ENCODE assay signal across 13 cellular contexts in genomic region chr6:22657341-22657985, GRCh38.
A peak's percentile ranks its signal among the peaks of the same experiment; 100 is the strongest.
DNase-seq lines count a peak whose midpoint lies in the region; TF ChIP-seq lines count a peak whose summit lies in the region.
"Had no signal": no experiment of that assay in that cellular context is flagged by ENCODE, and none has a peak within 500 bp of the region (broad histone marks: within the 10 kb centered on the region; RNA-seq: fewer than 3 reads in every experiment).

No MANE protein-coding gene starts in this region.

- peak overlapping the region; percentile 33 for H3K27ac ChIP-seq in left ventricle myocardium inferior (replicated peaks)
- peak overlapping the region; percentile 42 for H3K27ac ChIP-seq in temporal lobe (ENCODE audit: low read depth, low read length)
- H3K27ac ChIP-seq: A549 had no signal

- H3K9me3 ChIP-seq in left ventricle myocardium inferior (replicated peaks): no peaks in the 10 kb centered on the region
- H3K9me3 ChIP-seq: A549, SK-N-SH had no signal

- H3K27me3 ChIP-seq in left ventricle myocardium inferior (ENCODE audit: low read depth): no peaks in the 10 kb centered on the region

- intact Hi-C loops in left ventricle myocardium inferior (cut with micrococcal nuclease): no loop called here
- intact Hi-C loops in cardiac septum (cut with DNase I): loop anchor here (5.0 kb wide), 1 partner anchor 35 kb away; no protein-coding TSS in a partner anchor

- H3K4me1 ChIP-seq in left ventricle myocardium inferior: peaks cover 34% of the 10 kb centered on the region
- H3K4me1 ChIP-seq: A549 had no signal

- DNase-seq in left ventricle myocardium inferior (no peak), cardiac septum (ENCODE audit: low spot score) (no peak), NCI-H446 (lab: John Stamatoyannopoulos, UW) (peak; percentile 88 to 93), foreskin melanocyte (peak; percentile 99), NCI-H2227 (lab: John Stamatoyannopoulos, UW; ENCODE audit: unreplicated experiment) (no peak)
- DNase-seq in T-helper 2 cell treated with Interferon-gamma antibody and Interleukin-4, amounts not matched to agents 5 μg/mL and 100 μg/mL, for 36 hours (ENCODE audit: low spot score): no peak
- DNase-seq in stimulated activated naive CD4-positive, alpha-beta T cell treated with Interleukin-2 at 50 U/mL for 16 hours (lab: John Stamatoyannopoulos, UW): no peak
- DNase-seq: activated CD8-positive, alpha-beta T cell treated with anti-CD3 and anti-CD28 coated beads, Interleukin-2, amount 10 ng/mL, durations not matched to agents 7 days and 5 days; NCI-H2029; nephron progenitor cell; SK-N-SH had no signal

- no peak overlapping the region for H3K4me3 Mint-ChIP-seq in T-helper 2 cell treated with Interferon-gamma antibody and Interleukin-4, amounts not matched to agents 5 μg/mL and 100 μg/mL, for 36 hours
- H3K4me3 Mint-ChIP-seq: activated CD8-positive, alpha-beta T cell treated with anti-CD3 and anti-CD28 coated beads, Interleukin-2, amount 10 ng/mL, durations not matched to agents 7 days and 5 days; nephron progenitor cell had no signal

- no peak overlapping the region for H3K27ac Mint-ChIP-seq in T-helper 2 cell treated with Interferon-gamma antibody and Interleukin-4, amounts not matched to agents 5 μg/mL and 100 μg/mL, for 36 hours
- H3K27ac Mint-ChIP-seq: activated CD8-positive, alpha-beta T cell treated with anti-CD3 and anti-CD28 coated beads, Interleukin-2, amount 10 ng/mL, durations not matched to agents 7 days and 5 days; nephron progenitor cell had no signal

- no peaks in the 10 kb centered on the region for H3K9me3 Mint-ChIP-seq in T-helper 2 cell treated with Interferon-gamma antibody and Interleukin-4, amounts not matched to agents 5 μg/mL and 100 μg/mL, for 36 hours

- no peaks in the 10 kb centered on the region for H3K36me3 ChIP-seq in left ventricle myocardium inferior

- no peak overlapping the region for H3K4me3 ChIP-seq in left ventricle myocardium inferior
- H3K4me3 ChIP-seq: A549 had no signal

- H3K27me3 Mint-ChIP-seq in T-helper 2 cell treated with Interferon-gamma antibody and Interleukin-4, amounts not matched to agents 5 μg/mL and 100 μg/mL, for 36 hours (ENCODE audit: low read depth): no peaks in the 10 kb centered on the region

- H3K36me3 Mint-ChIP-seq in T-helper 2 cell treated with Interferon-gamma antibody and Interleukin-4, amounts not matched to agents 5 μg/mL and 100 μg/mL, for 36 hours (ENCODE audit: low read depth): no peaks in the 10 kb centered on the region

- TF ChIP-seq CTCF in left ventricle myocardium inferior (IDR thresholded peaks at IDR 0.05; ENCODE audit: borderline replicate concordance): no peak

- no peaks in the 10 kb centered on the region for H3K4me1 Mint-ChIP-seq in T-helper 2 cell treated with Interferon-gamma antibody and Interleukin-4, amounts not matched to agents 5 μg/mL and 100 μg/mL, for 36 hours (ENCODE audit: low read depth)

Comparison
In these comparisons a context has a peak if more than half of its experiments do, and no peak if none do; other contexts are left out.
1. DNase-seq: peak in NCI-H446 (2 of 2) and foreskin melanocyte (single experiment); none in left ventricle myocardium inferior (single experiment), cardiac septum (single experiment), T-helper 2 cell treated with Interferon-gamma antibody and Interleukin-4, amounts not matched to agents 5 μg/mL and 100 μg/mL, for 36 hours (single experiment), stimulated activated naive CD4-positive, alpha-beta T cell treated with Interleukin-2 at 50 U/mL for 16 hours (single experiment) and NCI-H2227 (single experiment).